ENCODE assay signal across 23 cellular contexts in genomic region chr6:22020299-22020998, GRCh38.
"Had no signal": no experiment of that assay in that cellular context is flagged by ENCODE, and none has a peak within 500 bp of the region (broad histone marks: within the 10 kb centered on the region; RNA-seq: fewer than 3 reads in every experiment).

No MANE protein-coding gene starts in this region.

- FAIRE-seq: RCC 7860 had no signal

- H3K36me3 ChIP-seq: brain microvascular endothelial cell, cardiac muscle cell, WERI-Rb-1 had no signal

- DNase-seq: activated CD4-positive, alpha-beta memory T cell treated with anti-CD3 and anti-CD28 coated beads, Interleukin-2, amount 10 ng/mL, durations not matched to agents 7 days and 5 days; activated CD4-positive, alpha-beta T cell treated with anti-CD3 and anti-CD28 coated beads for 36 hours; activated CD4-positive, alpha-beta T cell treated with anti-CD3 and anti-CD28 coated beads, Interleukin-2, amount 50 U/mL, for 1 hour; activated gamma-delta T cell; activated naive CD4-positive, alpha-beta T cell treated with anti-CD3 and anti-CD28 coated beads, Interleukin-2, amount 10 ng/mL, durations not matched to agents 7 days and 5 days; activated naive CD8-positive, alpha-beta T cell treated with anti-CD3 and anti-CD28 coated beads for 36 hours; activated T-cell treated with anti-CD3 and anti-CD28 coated beads for 4 hours; activated T-cell treated with anti-CD3 and anti-CD28 coated beads, Interleukin-2, amount 50 U/mL, for 48 hours; brain microvascular endothelial cell; NCI-H1105; NCI-H1436; NCI-H187; NCI-H2081 treated with DMSO at 0.1 percent for 48 hours; NCI-H446; NCI-H524; PC-3; SHP77; T-cell; T-helper 2 cell; WERI-Rb-1 had no signal

- H3K4me3 ChIP-seq: cardiac muscle cell had no signal

- H3K27ac ChIP-seq: brain microvascular endothelial cell, cardiac muscle cell, WERI-Rb-1 had no signal

- H3K27me3 ChIP-seq: brain microvascular endothelial cell, cardiac muscle cell had no signal

- ATAC-seq: activated CD4-positive, alpha-beta T cell treated with anti-CD3 and anti-CD28 coated beads for 36 hours; activated T-helper 17 cell treated with anti-CD3 and anti-CD28 coated beads, Interleukin-2, amount 50 U/mL, for 72 hours; PC-3; T-cell had no signal
